In genomic region chr22:39943366-39943765, GRCh38 we compare ENCODE assay signal across 12 cellular contexts. TPM values are rescaled to one million over a fixed set of nuclear protein-coding genes. Genes with fewer than 3 reads are reported as not detected.
DNase-seq lines count a peak whose midpoint lies in the region; ATAC-seq, FAIRE-seq and TF ChIP-seq lines count a peak whose summit lies in the region.
"Had no signal": no experiment of that assay in that cellular context is flagged by ENCODE, and none has a peak within 500 bp of the region (broad histone marks: within the 10 kb centered on the region; RNA-seq: fewer than 3 reads in every experiment).

No MANE protein-coding gene starts in this region.

- H3K36me3 ChIP-seq in left lung = no peaks in the 10 kb centered on the region

- H3K9me3 ChIP-seq in left lung = no peaks in the 10 kb centered on the region

- peak overlapping the region; percentile 95 for H3K27ac Mint-ChIP-seq in activated naive CD8-positive, alpha-beta T cell treated with anti-CD3 and anti-CD28 coated beads for 36 hours
- H3K27ac Mint-ChIP-seq in stimulated activated naive CD8-positive, alpha-beta T cell treated with anti-CD3 and anti-CD28 coated beads, Interleukin-15, Interleukin-2, amounts not matched to agents 100 ng/mL and 50 ng/mL, for 24 hours = peak overlapping the region; percentile 93

- no peaks in the 10 kb centered on the region for H3K9me3 Mint-ChIP-seq in activated naive CD8-positive, alpha-beta T cell treated with anti-CD3 and anti-CD28 coated beads for 36 hours
- H3K9me3 Mint-ChIP-seq in stimulated activated naive CD8-positive, alpha-beta T cell treated with anti-CD3 and anti-CD28 coated beads, Interleukin-15, Interleukin-2, amounts not matched to agents 100 ng/mL and 50 ng/mL, for 24 hours = no peaks in the 10 kb centered on the region

- FAIRE-seq in HTR-8/SVneo (lab: Jason Lieb, UNC) = no peak
- FAIRE-seq: endometrium, H54 had no signal

- H3K4me3 Mint-ChIP-seq in activated naive CD8-positive, alpha-beta T cell treated with anti-CD3 and anti-CD28 coated beads for 36 hours = peak overlapping the region; percentile 72
- peak overlapping the region; percentile 73 for H3K4me3 Mint-ChIP-seq in stimulated activated naive CD8-positive, alpha-beta T cell treated with anti-CD3 and anti-CD28 coated beads, Interleukin-15, Interleukin-2, amounts not matched to agents 100 ng/mL and 50 ng/mL, for 24 hours

- peaks cover 0 to 68% of the 10 kb centered on the region in 2 donors for H3K27me3 ChIP-seq in left lung

- H3K4me3 ChIP-seq in left lung = no peak overlapping the region

- no peaks in the 10 kb centered on the region for H3K27me3 Mint-ChIP-seq in activated naive CD8-positive, alpha-beta T cell treated with anti-CD3 and anti-CD28 coated beads for 36 hours
- H3K27me3 Mint-ChIP-seq in stimulated activated naive CD8-positive, alpha-beta T cell treated with anti-CD3 and anti-CD28 coated beads, Interleukin-15, Interleukin-2, amounts not matched to agents 100 ng/mL and 50 ng/mL, for 24 hours = no peaks in the 10 kb centered on the region

- H3K27ac ChIP-seq in left lung = no peak overlapping the region

- peaks cover 0 to 12% of the 10 kb centered on the region in 2 donors for H3K4me1 ChIP-seq in left lung

- TF ChIP-seq CTCF in left lung (IDR thresholded peaks at IDR 0.05) = no peak

- DNase-seq in activated effector memory CD4-positive, alpha-beta T cell treated with anti-CD3 and anti-CD28 coated beads, Interleukin-2, amount 50 U/mL, for 16 hours = peak; percentile 71
- DNase-seq in activated effector memory CD4-positive, alpha-beta T cell treated with Interleukin-2 at 50 U/mL for 16 hours = no peak
- peak; percentile 27 for DNase-seq in NCI-H510A treated with DMSO at 0.1 percent for 48 hours (lab: John Stamatoyannopoulos, UW)
- peak; percentile 71 for DNase-seq in activated naive CD8-positive, alpha-beta T cell treated with anti-CD3 and anti-CD28 coated beads for 36 hours
- DNase-seq in HCEC 1CT = no peak
- no peak for DNase-seq in HTR-8/SVneo (ENCODE audit: insufficient read length, low spot score)
- no peak for DNase-seq in left lung
- DNase-seq: Calu3 had no signal

- peaks cover 97% of the 10 kb centered on the region for H3K4me1 Mint-ChIP-seq in activated naive CD8-positive, alpha-beta T cell treated with anti-CD3 and anti-CD28 coated beads for 36 hours
- H3K4me1 Mint-ChIP-seq in stimulated activated naive CD8-positive, alpha-beta T cell treated with anti-CD3 and anti-CD28 coated beads, Interleukin-15, Interleukin-2, amounts not matched to agents 100 ng/mL and 50 ng/mL, for 24 hours (ENCODE audit: low read depth) = peaks cover 98% of the 10 kb centered on the region

- intact Hi-C loops in left lung (cut with DNase I) = no loop called here

- ATAC-seq in left lung = no peak

- peaks cover 31% of the 10 kb centered on the region for H3K36me3 Mint-ChIP-seq in activated naive CD8-positive, alpha-beta T cell treated with anti-CD3 and anti-CD28 coated beads for 36 hours
- H3K36me3 Mint-ChIP-seq in stimulated activated naive CD8-positive, alpha-beta T cell treated with anti-CD3 and anti-CD28 coated beads, Interleukin-15, Interleukin-2, amounts not matched to agents 100 ng/mL and 50 ng/mL, for 24 hours (ENCODE audit: low read depth) = peaks cover 24% of the 10 kb centered on the region

RNA-seq across cellular contexts. Expression of gene TMA7B, which starts 16.8 kb away (rescaled TPM):
- 1 to 10 TPM; 1.0 to 1.3 TPM for total RNA-seq in activated naive CD8-positive, alpha-beta T cell treated with anti-CD3 and anti-CD28 coated beads for 36 hours
- under 1 TPM; 0.17 to 0.42 TPM for total RNA-seq in left lung
- total RNA-seq: Calu3 had no signal

RNA-seq across cellular contexts. Expression of gene GRAP2, which starts 42.5 kb away (rescaled TPM):
- total RNA-seq in activated naive CD8-positive, alpha-beta T cell treated with anti-CD3 and anti-CD28 coated beads for 36 hours = 10 to 100 TPM; 65.2 to 65.5 TPM
- 1 to 10 TPM; 2.3 to 3.4 TPM for total RNA-seq in left lung
- total RNA-seq: Calu3 had no signal

RNA-seq across cellular contexts. Expression of gene ENTHD1, which starts 49.8 kb away (rescaled TPM):
- under 1 TPM; 0.20 to 0.39 TPM for total RNA-seq in activated naive CD8-positive, alpha-beta T cell treated with anti-CD3 and anti-CD28 coated beads for 36 hours
- under 1 TPM in 1 of 2 donors, not detected in 1; 0.16 TPM for total RNA-seq in left lung
- total RNA-seq: Calu3, temporal lobe had no signal

RNA-seq across cellular contexts. Expression of gene FAM83F, which starts 51.4 kb away (rescaled TPM):
- 1 to 10 TPM; 3.4 to 3.6 TPM for total RNA-seq in activated naive CD8-positive, alpha-beta T cell treated with anti-CD3 and anti-CD28 coated beads for 36 hours
- total RNA-seq in left lung = under 1 TPM; 0.64 to 0.73 TPM

Comparison
In these comparisons a context has a peak if more than half of its experiments do, and no peak if none do; other contexts are left out.
1. DNase-seq: peak in activated effector memory CD4-positive, alpha-beta T cell treated with anti-CD3 and anti-CD28 coated beads, Interleukin-2, amount 50 U/mL, for 16 hours (single experiment), NCI-H510A treated with DMSO at 0.1 percent for 48 hours (single experiment) and activated naive CD8-positive, alpha-beta T cell treated with anti-CD3 and anti-CD28 coated beads for 36 hours (single experiment); none in activated effector memory CD4-positive, alpha-beta T cell treated with Interleukin-2 at 50 U/mL for 16 hours (single experiment), HCEC 1CT (single experiment), HTR-8/SVneo (single experiment) and left lung (0 of 2).
2. RNA of gene GRAP2, which starts 42.5 kb away (total RNA-seq): 65.2 to 65.5 TPM in activated naive CD8-positive, alpha-beta T cell treated with anti-CD3 and anti-CD28 coated beads for 36 hours; 2.3 to 3.4 TPM in left lung; every median in the first group is over 10 times any median in the second.